1 cellular context compared by ENCODE assay signal in genomic region chrX:103405009-103405333, GRCh38.
A peak's percentile ranks its signal among the peaks of the same experiment; 100 is the strongest.
TF ChIP-seq lines count a peak whose summit lies in the region.

No MANE protein-coding gene starts in this region.

TF ChIP-seq in K562, 482 proteins besides CTCF, POLR2A, EP300 and RAD21 (continued from another document):
- peak; percentile 37 for TF ChIP-seq CBFA2T3 (IDR thresholded peaks at IDR 0.05)
- TF ChIP-seq E2F1 (CRISPR knock-in tag; IDR thresholded peaks at IDR 0.05), result no peak
- no peak for TF ChIP-seq HNRNPLL (IDR thresholded peaks at IDR 0.05; ENCODE audit: low read depth, low read length, poor library complexity, severe bottlenecking)
- TF ChIP-seq CREB3L1 (IDR thresholded peaks at IDR 0.05; ENCODE audit: borderline replicate concordance, low read depth), result peak; percentile 10; the same call in 1 of the 2 replicates
- no peak for TF ChIP-seq ZNF124 (CRISPR knock-in tag; IDR thresholded peaks at IDR 0.05)
